8 cellular contexts compared by ENCODE assay signal in the genomic region with DNA sequence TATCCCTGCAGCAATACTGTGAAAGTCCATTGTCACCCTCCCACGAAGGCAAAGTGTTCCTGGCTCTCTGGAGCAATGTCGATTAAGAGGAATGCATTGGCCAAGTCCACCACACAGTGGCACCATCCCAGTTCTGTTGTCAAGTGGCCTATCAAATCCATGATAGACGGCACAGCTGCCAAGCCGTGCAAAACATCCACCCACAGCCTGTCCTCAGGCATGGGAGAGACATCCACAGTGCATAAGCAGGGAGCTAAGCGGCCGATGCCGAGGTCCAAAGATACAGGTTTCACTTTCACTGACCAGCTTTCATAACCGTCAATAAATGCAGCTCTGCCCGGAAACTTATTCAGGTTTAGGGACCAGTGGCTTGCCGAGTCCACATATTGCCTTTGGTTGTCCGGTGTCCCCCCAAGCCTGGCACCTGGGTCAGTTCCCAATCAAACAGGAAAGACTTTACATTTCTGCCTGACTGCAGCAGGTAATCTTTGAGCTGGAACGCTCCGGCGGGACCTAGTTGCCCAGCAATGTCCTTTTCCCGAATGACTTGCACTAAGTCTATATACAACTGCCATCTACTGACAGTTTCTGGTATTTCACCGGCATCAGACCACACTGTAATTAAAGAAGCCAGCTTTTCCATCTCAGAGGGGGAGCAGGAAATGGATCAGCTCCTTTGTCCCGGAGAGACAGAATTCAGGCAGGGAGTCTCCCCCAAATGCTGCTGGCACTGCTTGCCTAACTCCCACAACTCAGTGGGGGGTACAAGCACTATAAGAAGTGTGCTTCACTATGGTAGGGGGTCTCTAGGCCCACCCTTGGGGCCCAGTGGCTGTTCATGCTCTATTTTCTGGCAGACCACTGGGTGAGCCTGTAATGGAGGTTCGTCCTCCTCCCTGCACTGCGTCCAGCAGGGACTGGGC. TPM values are rescaled to one million over a fixed set of nuclear protein-coding genes. Genes with fewer than 3 reads are reported as not detected.
DNase-seq lines count a peak whose midpoint lies in the region; ATAC-seq, FAIRE-seq and TF ChIP-seq lines count a peak whose summit lies in the region.

No MANE protein-coding gene starts in this region.

- no peaks in the 10 kb centered on the region for H3K36me3 ChIP-seq in small intestine (ENCODE audit: control insufficient read depth in 2 of 2, insufficient read depth in 2 of 2, low read length in 2 of 2)

- H3K27me3 ChIP-seq in small intestine (ENCODE audit: control insufficient read depth in 2 of 2, insufficient read depth in 2 of 2, low read length in 2 of 2): no peaks in the 10 kb centered on the region

- ATAC-seq in HG03108 (IDR thresholded peaks at IDR 0.05; ENCODE audit: unreplicated experiment) (peak; percentile 55), GM18505 (IDR thresholded peaks at IDR 0.05; ENCODE audit: unreplicated experiment) (no peak)

- no peak for TF ChIP-seq POLR2A in GM18505 (IDR thresholded peaks at IDR 0.05; ENCODE audit: borderline replicate concordance, extremely low read depth, insufficient read depth, insufficient read length)

- H3K4me1 ChIP-seq in small intestine (ENCODE audit: control insufficient read depth in 2 of 2, insufficient read depth in 1 of 2, low read depth in 1 of 2, low read length in 1 of 2): peaks cover 2% of the 10 kb centered on the region in 2 donors

- WGBS in small intestine, 3 donors: 3 to 5% (median 4%) methylated on average over 19 of the region's 19 CpGs

- peak; percentile 75 for DNase-seq in NCI-H2227 treated with DMSO at 0.1 percent for 48 hours (lab: John Stamatoyannopoulos, UW)
- DNase-seq in activated CD4-positive, CD25-positive, alpha-beta regulatory T cell treated with anti-CD3 and anti-CD28 coated beads, Interleukin-2, amount 50 U/mL, for 16 hours (ENCODE audit: low read depth, low spot score): peak; percentile 26
- DNase-seq in cerebellar nuclear complex (lab: John Stamatoyannopoulos, UW): peak; percentile 45 to 80
- peak; percentile 93 for DNase-seq in iris pigment epithelial cell (ENCODE audit: low read depth)
- DNase-seq in small intestine: peak; percentile 89

- peak; percentile 52; the same call in 1 of the 2 replicates for TF ChIP-seq CTCF in GM12875 (IDR thresholded peaks at IDR 0.05; ENCODE audit: borderline replicate concordance, insufficient read depth, low read depth, low read length)

- H3K9me3 ChIP-seq in small intestine (ENCODE audit: control insufficient read depth, low read depth): no peaks in the 10 kb centered on the region

- H3K27ac ChIP-seq in small intestine (ENCODE audit: low read depth in 1 of 2, low read length in 1 of 2): peak overlapping the region; percentile 75 to 81

- no peak for FAIRE-seq in small intestine (lab: Jason Lieb, UNC)

- H3K4me3 ChIP-seq in GM12875 (ENCODE audit: low read depth, low read length): peak overlapping the region; percentile 38
- peak overlapping the region; percentile 44 to 60 for H3K4me3 ChIP-seq in small intestine (ENCODE audit: low read depth in 1 of 2, low read length in 2 of 2)

RNA-seq across cellular contexts. Expression of a gene that starts 6.3 kb away (rescaled TPM):
- polyA plus RNA-seq in small intestine: 1 to 10 TPM; 1.1 to 2.2 (median 1.5) TPM

RNA-seq across cellular contexts. Expression of a gene that starts 20.1 kb away (rescaled TPM):
- 1 to 10 TPM; 1.3 to 5.1 (median 4.6) TPM for polyA plus RNA-seq in small intestine

RNA-seq across cellular contexts. Expression of a gene that starts 43.5 kb away (rescaled TPM):
- 1 to 10 TPM; 1.6 to 2.0 (median 2.0) TPM for polyA plus RNA-seq in small intestine

Comparison
In these comparisons a context has a peak if more than half of its experiments do, and no peak if none do; other contexts are left out.
1. DNase-seq: peak in every context shown above with its lines; median percentile 93 in iris pigment epithelial cell; 89 in small intestine; 75 in NCI-H2227 treated with DMSO at 0.1 percent for 48 hours; 62 in cerebellar nuclear complex; 26 in activated CD4-positive, CD25-positive, alpha-beta regulatory T cell treated with anti-CD3 and anti-CD28 coated beads, Interleukin-2, amount 50 U/mL, for 16 hours.